In genomic region chr6:34595332-34596090, GRCh38 we compare ENCODE assay signal across 1 cellular context.
TF ChIP-seq lines count a peak whose summit lies in the region.

No MANE protein-coding gene starts in this region.

TF ChIP-seq in K562, 482 proteins besides CTCF, POLR2A, EP300 and RAD21:
- TF ChIP-seq ELF2 (CRISPR knock-in tag; IDR thresholded peaks at IDR 0.05) (no peak), POLR2H (tag; IDR thresholded peaks at IDR 0.05; ENCODE audit: low read depth) (0 out of 2 replicates have a peak, but pooled peaks have one; percentile 25), CREBBP (IDR thresholded peaks at IDR 0.05; ENCODE audit: low read depth, low read length) (no peak), SPI1 (IDR thresholded peaks at IDR 0.05; ENCODE audit: borderline replicate concordance, low read depth, low read length) (peak; percentile 49; the same call in 1 of the 2 replicates), RFX1 (IDR thresholded peaks at IDR 0.05) (no peak), ARID3B (CRISPR knock-in tag; IDR thresholded peaks at IDR 0.05; ENCODE audit: borderline replicate concordance) (no peak)
